Comparison of ENCODE assay signal across 7 cellular contexts in the genomic region with DNA sequence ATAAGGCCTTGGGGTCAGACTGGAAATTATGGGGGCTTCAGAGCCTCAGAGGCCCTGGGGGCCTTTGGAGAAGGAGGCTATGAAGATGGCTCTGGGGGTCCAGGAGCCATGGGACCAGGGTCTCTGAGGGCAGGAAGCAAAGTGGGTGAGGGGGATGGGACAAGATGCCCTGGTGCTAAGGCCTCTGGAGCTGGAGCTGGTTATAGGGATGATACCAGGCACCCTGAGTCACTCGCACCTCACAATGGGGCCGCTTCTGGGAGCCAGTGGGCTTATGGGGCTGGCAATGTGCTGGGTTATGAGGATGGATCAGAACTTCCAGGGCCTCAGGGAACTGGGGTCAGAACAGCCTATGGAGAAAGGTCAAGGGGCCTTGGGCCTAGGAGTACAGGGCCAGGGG. TPM values are rescaled to one million over a fixed set of nuclear protein-coding genes. Genes with fewer than 3 reads are reported as not detected.
"Had no signal": no experiment of that assay in that cellular context is flagged by ENCODE, and none has a peak within 500 bp of the region (broad histone marks: within the 10 kb centered on the region; RNA-seq: fewer than 3 reads in every experiment).

No MANE protein-coding gene starts in this region.

- ATAC-seq: GM23338 had no signal

- FAIRE-seq: H1, H54, HTR-8/SVneo had no signal

- H3K4me3 ChIP-seq: GM23338 had no signal

- H3K4me1 Mint-ChIP-seq: GM23338 had no signal

- H3K4me3 Mint-ChIP-seq: GM23338, H9 had no signal

- H3K27ac Mint-ChIP-seq: GM23338, H9 had no signal

- DNase-seq: H9, HCEC 1CT, IMR-90 had no signal

- H3K9me3 Mint-ChIP-seq: GM23338, H9 had no signal

RNA-seq across cellular contexts. Expression of a gene that starts 17.6 kb away (rescaled TPM):
- total RNA-seq: GM23338, H1, H9, IMR-90 had no signal
- polyA plus RNA-seq: GM23338, H1 had no signal
